Comparison of ENCODE assay signal across 8 cellular contexts in the genomic region with DNA sequence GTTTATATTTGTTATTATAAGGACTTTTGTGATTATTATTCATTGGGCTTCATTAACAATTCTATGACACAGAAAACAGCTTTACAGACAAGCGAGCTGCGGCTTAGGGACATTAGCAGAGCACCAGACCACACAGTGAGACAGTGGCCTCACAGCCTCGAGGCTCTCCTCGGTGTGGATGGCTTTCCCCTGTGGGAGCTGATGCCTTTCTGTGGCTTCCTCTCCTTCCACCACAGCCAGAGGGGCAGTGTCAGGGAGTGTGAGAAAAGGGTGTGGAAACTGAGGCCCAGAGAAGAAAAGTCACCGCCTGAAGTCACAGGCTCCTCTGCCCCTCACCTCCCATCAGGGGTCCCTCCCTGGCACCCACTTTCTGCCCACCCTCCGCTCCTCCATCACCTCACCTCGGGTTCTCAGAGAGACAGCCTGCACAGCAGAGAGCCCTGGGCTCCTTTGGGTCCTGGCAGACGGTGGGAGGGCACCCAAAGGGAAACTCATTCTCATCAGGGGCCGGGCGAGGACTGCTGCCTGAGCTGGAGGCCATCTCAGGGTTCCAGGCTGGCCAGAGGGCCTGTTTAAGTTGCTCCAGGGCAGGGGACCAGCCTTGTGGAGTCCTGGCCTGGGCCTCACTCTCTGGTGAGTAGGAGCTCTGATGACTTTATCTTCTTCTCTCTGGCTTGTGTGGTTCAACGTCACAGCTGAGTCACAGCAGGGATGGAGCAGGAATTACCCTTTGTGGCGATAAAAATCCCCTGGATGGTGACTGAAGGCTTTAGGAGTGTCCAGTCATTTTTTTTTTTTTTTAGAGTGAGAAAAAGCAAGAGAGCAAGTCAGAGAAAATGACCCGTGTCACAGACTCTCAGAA. TPM values are rescaled to one million over a fixed set of nuclear protein-coding genes. Genes with fewer than 3 reads are reported as not detected.
A peak's percentile ranks its signal among the peaks of the same experiment; 100 is the strongest.
DNase-seq lines count a peak whose midpoint lies in the region; ATAC-seq and TF ChIP-seq lines count a peak whose summit lies in the region.

No MANE protein-coding gene starts in this region.

- no peak for TF ChIP-seq CTCF in GM12865 (IDR thresholded peaks at IDR 0.05; ENCODE audit: insufficient read depth, low read depth, low read length, missing control alignments)

- no peaks in the 10 kb centered on the region for H3K27me3 Mint-ChIP-seq in stimulated activated naive CD8-positive, alpha-beta T cell treated with anti-CD3 and anti-CD28 coated beads, Interleukin-15, Interleukin-2, amounts not matched to agents 100 ng/mL and 50 ng/mL, for 24 hours

- H3K9me3 Mint-ChIP-seq in stimulated activated naive CD8-positive, alpha-beta T cell treated with anti-CD3 and anti-CD28 coated beads, Interleukin-15, Interleukin-2, amounts not matched to agents 100 ng/mL and 50 ng/mL, for 24 hours = no peaks in the 10 kb centered on the region

- no peak overlapping the region for H3K27ac ChIP-seq in SJCRH30
- peak overlapping the region; percentile 58 for H3K27ac ChIP-seq in mesodermal cell (ENCODE audit: low read depth, low read length, severe bottlenecking)

- H3K36me3 ChIP-seq in SJCRH30 = no peaks in the 10 kb centered on the region
- H3K36me3 ChIP-seq in mesodermal cell (ENCODE audit: control insufficient read depth, insufficient read depth, low read length) = no peaks in the 10 kb centered on the region

- no peaks in the 10 kb centered on the region for H3K9me3 ChIP-seq in SJCRH30 (replicated peaks)
- peaks cover 4% of the 10 kb centered on the region for H3K9me3 ChIP-seq in mesodermal cell (ENCODE audit: control insufficient read depth, low read length)

- no peaks in the 10 kb centered on the region for H3K27me3 ChIP-seq in SJCRH30

- H3K4me1 ChIP-seq in SJCRH30 (peaks cover 20% of the 10 kb centered on the region), mesodermal cell (ENCODE audit: control insufficient read depth, insufficient read depth, low read length, poor library complexity, severe bottlenecking) (peaks cover 34% of the 10 kb centered on the region)

- 75 to 89% methylated on average over 5 to 10 of the region's 13 CpGs for WGBS in mesodermal cell (ENCODE audit: insufficient coverage in 2 of 2), 2 experiments

- peak overlapping the region; percentile 100 for H3K27ac Mint-ChIP-seq in stimulated activated naive CD8-positive, alpha-beta T cell treated with anti-CD3 and anti-CD28 coated beads, Interleukin-15, Interleukin-2, amounts not matched to agents 100 ng/mL and 50 ng/mL, for 24 hours

- peaks cover 64% of the 10 kb centered on the region for H3K36me3 Mint-ChIP-seq in stimulated activated naive CD8-positive, alpha-beta T cell treated with anti-CD3 and anti-CD28 coated beads, Interleukin-15, Interleukin-2, amounts not matched to agents 100 ng/mL and 50 ng/mL, for 24 hours (ENCODE audit: low read depth)

- H3K4me3 ChIP-seq in GM12865 (ENCODE audit: low read depth, low read length) = peak overlapping the region; percentile 62
- no peak overlapping the region for H3K4me3 ChIP-seq in SJCRH30
- H3K4me3 ChIP-seq in mesodermal cell (ENCODE audit: extremely low read depth, insufficient read depth, low read length, poor library complexity, severe bottlenecking) = no peak overlapping the region

- H3K4me3 Mint-ChIP-seq in stimulated activated naive CD8-positive, alpha-beta T cell treated with anti-CD3 and anti-CD28 coated beads, Interleukin-15, Interleukin-2, amounts not matched to agents 100 ng/mL and 50 ng/mL, for 24 hours = peak overlapping the region; percentile 95

- peaks cover 63% of the 10 kb centered on the region for H3K4me1 Mint-ChIP-seq in stimulated activated naive CD8-positive, alpha-beta T cell treated with anti-CD3 and anti-CD28 coated beads, Interleukin-15, Interleukin-2, amounts not matched to agents 100 ng/mL and 50 ng/mL, for 24 hours (ENCODE audit: low read depth)

- peak; percentile 91 for DNase-seq in GM12865 (ENCODE audit: low read depth)
- peak; percentile 56 to 57 for DNase-seq in SJCRH30
- peak; percentile 87 for DNase-seq in amniotic epithelial cell (ENCODE audit: low read depth)
- DNase-seq in HT-29 (ENCODE audit: low spot score) = no peak
- DNase-seq in DMS79 (lab: John Stamatoyannopoulos, UW) = no peak

- peak; percentile 42 for ATAC-seq in HG02588 (IDR thresholded peaks at IDR 0.05; ENCODE audit: unreplicated experiment)

RNA-seq across cellular contexts. Expression of gene TRAF1, which starts 0.8 kb away (rescaled TPM):
- 0.25 and 0.26 TPM in 2 replicates for total RNA-seq in SJCRH30 (2014; rRNA removed; shearing (Covaris generic))
- 2.7 TPM for polyA plus RNA-seq in mesodermal cell (2013, experiment 1 of 2)
- 2.2 TPM for polyA plus RNA-seq in mesodermal cell (2013, experiment 2 of 2)
- 0.41 and 0.73 TPM in 2 replicates for total RNA-seq in HT-29 (2014; rRNA removed; shearing (Covaris generic))

RNA-seq across cellular contexts. Expression of gene PHF19, which starts 48.8 kb away (rescaled TPM):
- total RNA-seq in SJCRH30 (2014; rRNA removed; shearing (Covaris generic)) = 20.2 and 24.1 TPM in 2 replicates
- 44.6 TPM for polyA plus RNA-seq in mesodermal cell (2013, experiment 1 of 2)
- 44.1 TPM for polyA plus RNA-seq in mesodermal cell (2013, experiment 2 of 2)
- total RNA-seq in HT-29 (2014; rRNA removed; shearing (Covaris generic)) = 100 and 106 TPM in 2 replicates

Comparison
In these comparisons a context has a peak if more than half of its experiments do, and no peak if none do; other contexts are left out.
1. DNase-seq: peak in GM12865 (single experiment), SJCRH30 (2 of 2) and amniotic epithelial cell (single experiment); none in HT-29 (single experiment) and DMS79 (single experiment).